Comparison of ENCODE assay signal across 12 cellular contexts in genomic region chr4:147332101-147332500, GRCh38.
A peak's percentile ranks its signal among the peaks of the same experiment; 100 is the strongest.
DNase-seq lines count a peak whose midpoint lies in the region; ATAC-seq and TF ChIP-seq lines count a peak whose summit lies in the region.
"Had no signal": no experiment of that assay in that cellular context is flagged by ENCODE, and none has a peak within 500 bp of the region (broad histone marks: within the 10 kb centered on the region; RNA-seq: fewer than 3 reads in every experiment).

No MANE protein-coding gene starts in this region.

- H3K9me3 Mint-ChIP-seq in mesothelial cell of epicardium: no peaks in the 10 kb centered on the region
- H3K9me3 Mint-ChIP-seq in naive thymus-derived CD8-positive, alpha-beta T cell: peaks cover 0 to 4% (median 0%) of the 10 kb centered on the region in 9 donors

- DNase-seq in MV-4-11 (lab: John Stamatoyannopoulos, UW): peak; percentile 30
- peak; percentile 6 for DNase-seq in fibroblast of gingiva (ENCODE audit: low read depth)
- DNase-seq in mesothelial cell of epicardium (ENCODE audit: low spot score in 2 of 2, unreplicated experiment in 2 of 2): no peak
- DNase-seq in stromal cell of bone marrow (ENCODE audit: low read depth): peak; percentile 63
- no peak for DNase-seq in naive thymus-derived CD8-positive, alpha-beta T cell
- DNase-seq in activated T-cell treated with anti-CD3 and anti-CD28 coated beads for 4 hours: no peak
- DNase-seq in activated CD4-positive, alpha-beta T cell treated with anti-CD3 and anti-CD28 coated beads, Interleukin-2, amount 50 U/mL, for 1 hour: no peak
- DNase-seq: 8988T, AML-193, DMS53, GM23248 had no signal

- peaks cover 3% of the 10 kb centered on the region for H3K36me3 Mint-ChIP-seq in mesothelial cell of epicardium
- H3K36me3 Mint-ChIP-seq in naive thymus-derived CD8-positive, alpha-beta T cell: no peaks in the 10 kb centered on the region

- H3K27me3 Mint-ChIP-seq in mesothelial cell of epicardium (ENCODE audit: low read depth): no peaks in the 10 kb centered on the region
- peaks cover 0 to 1% (median 0%) of the 10 kb centered on the region in 5 donors for H3K27me3 Mint-ChIP-seq in naive thymus-derived CD8-positive, alpha-beta T cell

- no peak overlapping the region for H3K4me3 Mint-ChIP-seq in mesothelial cell of epicardium
- H3K4me3 Mint-ChIP-seq in naive thymus-derived CD8-positive, alpha-beta T cell: no peak overlapping the region

- peaks cover 65% of the 10 kb centered on the region for H3K4me1 Mint-ChIP-seq in mesothelial cell of epicardium
- no peaks in the 10 kb centered on the region for H3K4me1 Mint-ChIP-seq in naive thymus-derived CD8-positive, alpha-beta T cell

- no peak for TF ChIP-seq CTCF in mesothelial cell of epicardium (IDR thresholded peaks at IDR 0.05; ENCODE audit: unreplicated experiment)

- no peak for ATAC-seq in naive thymus-derived CD8-positive, alpha-beta T cell
- ATAC-seq: HCT116 had no signal

- POLR2A ChIA-PET in naive thymus-derived CD8-positive, alpha-beta T cell (lab: Charles Lee): no interaction called here

- peak overlapping the region; percentile 84 for H3K27ac Mint-ChIP-seq in mesothelial cell of epicardium
- no peak overlapping the region for H3K27ac Mint-ChIP-seq in naive thymus-derived CD8-positive, alpha-beta T cell

Comparison
In these comparisons a context has a peak if more than half of its experiments do, and no peak if none do; other contexts are left out.
1. DNase-seq: peak in MV-4-11 (single experiment), fibroblast of gingiva (single experiment) and stromal cell of bone marrow (single experiment); none in mesothelial cell of epicardium (0 of 2), naive thymus-derived CD8-positive, alpha-beta T cell (0 of 10), activated T-cell treated with anti-CD3 and anti-CD28 coated beads for 4 hours (single experiment) and activated CD4-positive, alpha-beta T cell treated with anti-CD3 and anti-CD28 coated beads, Interleukin-2, amount 50 U/mL, for 1 hour (single experiment).